In genomic region chr9:79562749-79563386, GRCh38 we compare ENCODE assay signal across 23 cellular contexts.
"Had no signal": no experiment of that assay in that cellular context is flagged by ENCODE, and none has a peak within 500 bp of the region (broad histone marks: within the 10 kb centered on the region; RNA-seq: fewer than 3 reads in every experiment).

No MANE protein-coding gene starts in this region.

- H3K4me1 ChIP-seq: ascending aorta, breast epithelium, right lobe of liver, tibial artery had no signal

- H3K4me1 Mint-ChIP-seq: stimulated activated naive B cell treated with anti-CD40 and anti-IgM and Interleukin-4, amounts not matched to agents 10 μg/mL and 1 μg/mL and 100 μg/mL, for 72 hours had no signal

- H3K4me3 ChIP-seq: ascending aorta, breast epithelium, lung, right lobe of liver, tibial artery had no signal

- H3K27ac Mint-ChIP-seq: activated CD4-positive, alpha-beta T cell treated with anti-CD3 and anti-CD28 coated beads for 36 hours; activated T-helper 1 cell treated with anti-CD3 and anti-CD28 coated beads, Interleukin-12 subunit alpha, Interleukin-12 subunit beta, Interleukin-2, Interleukin-4 antibody, amounts not matched to agents 30 ng/mL and 10 ng/mL and 1 ng/mL, durations not matched to agents 14 hours and 24 hours and 36 hours; dendritic cell treated with granulocyte-macrophage colony-stimulating factor and Interleukin-4, amounts not matched to agents 40 ng/mL and 50 ng/mL, for 4 days; effector memory CD8-positive, alpha-beta T cell; natural killer cell treated with Interleukin-12 subunit alpha and Interleukin-12 subunit beta and Interleukin-15 and Interleukin-18, amount 100 ng/mL, for 72 hours; stimulated activated naive B cell treated with anti-CD40 and anti-IgM and Interleukin-4, amounts not matched to agents 10 μg/mL and 1 μg/mL and 100 μg/mL, for 72 hours; T-helper 2 cell treated with Interferon-gamma antibody and Interleukin-4, amounts not matched to agents 5 μg/mL and 100 μg/mL, for 36 hours; WTC11 had no signal

- H3K36me3 ChIP-seq: ascending aorta, breast epithelium, neutrophil, right lobe of liver, tibial artery had no signal

- DNase-seq: activated CD4-positive, alpha-beta T cell treated with anti-CD3 and anti-CD28 coated beads for 36 hours; activated CD4-positive, alpha-beta T cell treated with anti-CD3 and anti-CD28 coated beads, Interleukin-2, amount 50 U/mL, for 48 hours; activated naive CD4-positive, alpha-beta T cell treated with Interleukin-2 at 50 U/mL for 16 hours; effector memory CD8-positive, alpha-beta T cell; foreskin melanocyte; glutamatergic neuron; hypothalamus; islet precursor cell; right lobe of liver; stimulated activated naive B cell treated with anti-CD40 and anti-IgM and Interleukin-4, amounts not matched to agents 10 μg/mL and 1 μg/mL and 100 μg/mL, for 72 hours; tibial artery had no signal

- H3K36me3 Mint-ChIP-seq: natural killer cell treated with Interleukin-12 subunit alpha and Interleukin-12 subunit beta and Interleukin-15 and Interleukin-18, amount 100 ng/mL, for 72 hours; stimulated activated naive B cell treated with anti-CD40 and anti-IgM and Interleukin-4, amounts not matched to agents 10 μg/mL and 1 μg/mL and 100 μg/mL, for 72 hours; WTC11 had no signal

- H3K9me3 ChIP-seq: ascending aorta, neutrophil, right lobe of liver, tibial artery had no signal

- H3K27me3 ChIP-seq: breast epithelium, neutrophil, right lobe of liver, tibial artery had no signal

- H3K9me3 Mint-ChIP-seq: activated T-helper 1 cell treated with anti-CD3 and anti-CD28 coated beads, Interleukin-12 subunit alpha, Interleukin-12 subunit beta, Interleukin-2, Interleukin-4 antibody, amounts not matched to agents 30 ng/mL and 10 ng/mL and 1 ng/mL, durations not matched to agents 14 hours and 24 hours and 36 hours; dendritic cell treated with granulocyte-macrophage colony-stimulating factor and Interleukin-4, amounts not matched to agents 40 ng/mL and 50 ng/mL, for 4 days; effector memory CD8-positive, alpha-beta T cell; natural killer cell treated with Interleukin-12 subunit alpha and Interleukin-12 subunit beta and Interleukin-15 and Interleukin-18, amount 100 ng/mL, for 72 hours; stimulated activated naive B cell treated with anti-CD40 and anti-IgM and Interleukin-4, amounts not matched to agents 10 μg/mL and 1 μg/mL and 100 μg/mL, for 72 hours; T-helper 2 cell treated with Interferon-gamma antibody and Interleukin-4, amounts not matched to agents 5 μg/mL and 100 μg/mL, for 36 hours; WTC11 had no signal

- H3K4me3 Mint-ChIP-seq: activated CD4-positive, alpha-beta T cell treated with anti-CD3 and anti-CD28 coated beads for 36 hours; activated T-helper 1 cell treated with anti-CD3 and anti-CD28 coated beads, Interleukin-12 subunit alpha, Interleukin-12 subunit beta, Interleukin-2, Interleukin-4 antibody, amounts not matched to agents 30 ng/mL and 10 ng/mL and 1 ng/mL, durations not matched to agents 14 hours and 24 hours and 36 hours; dendritic cell treated with granulocyte-macrophage colony-stimulating factor and Interleukin-4, amounts not matched to agents 40 ng/mL and 50 ng/mL, for 4 days; effector memory CD8-positive, alpha-beta T cell; natural killer cell treated with Interleukin-12 subunit alpha and Interleukin-12 subunit beta and Interleukin-15 and Interleukin-18, amount 100 ng/mL, for 72 hours; stimulated activated naive B cell treated with anti-CD40 and anti-IgM and Interleukin-4, amounts not matched to agents 10 μg/mL and 1 μg/mL and 100 μg/mL, for 72 hours; T-helper 2 cell treated with Interferon-gamma antibody and Interleukin-4, amounts not matched to agents 5 μg/mL and 100 μg/mL, for 36 hours; WTC11 had no signal

- H3K27ac ChIP-seq: ascending aorta, breast epithelium, epithelial cell of prostate, neutrophil, parathyroid adenoma, right lobe of liver, tibial artery had no signal

- H3K27me3 Mint-ChIP-seq: dendritic cell treated with granulocyte-macrophage colony-stimulating factor and Interleukin-4, amounts not matched to agents 40 ng/mL and 50 ng/mL, for 4 days had no signal

- ATAC-seq: activated CD4-positive, alpha-beta T cell treated with anti-CD3 and anti-CD28 coated beads for 36 hours; effector memory CD8-positive, alpha-beta T cell; left lobe of liver; natural killer cell treated with Interleukin-12 subunit alpha and Interleukin-12 subunit beta and Interleukin-15 and Interleukin-18, amount 100 ng/mL, for 72 hours; right lobe of liver; stimulated activated naive B cell treated with anti-CD40 and anti-IgM and Interleukin-4, amounts not matched to agents 10 μg/mL and 1 μg/mL and 100 μg/mL, for 72 hours; WTC11 had no signal
